12 cellular contexts compared by ENCODE assay signal in genomic region chr3:11724615-11725339, GRCh38.
DNase-seq lines count a peak whose midpoint lies in the region; ATAC-seq, FAIRE-seq and TF ChIP-seq lines count a peak whose summit lies in the region.
"Had no signal": no experiment of that assay in that cellular context is flagged by ENCODE, and none has a peak within 500 bp of the region (broad histone marks: within the 10 kb centered on the region; RNA-seq: fewer than 3 reads in every experiment).

No MANE protein-coding gene starts in this region.

- TF ChIP-seq CTCF in GM12875 (IDR thresholded peaks at IDR 0.05; ENCODE audit: borderline replicate concordance, insufficient read depth, low read depth, low read length) = no peak

- peaks cover 21% of the 10 kb centered on the region for H3K4me1 Mint-ChIP-seq in activated CD4-positive, alpha-beta memory T cell treated with anti-CD3 and anti-CD28 coated beads, Interleukin-2, amount 10 ng/mL, durations not matched to agents 7 days and 5 days

- peaks cover 16% of the 10 kb centered on the region for H3K27me3 Mint-ChIP-seq in activated CD4-positive, alpha-beta memory T cell treated with anti-CD3 and anti-CD28 coated beads, Interleukin-2, amount 10 ng/mL, durations not matched to agents 7 days and 5 days

- no peaks in the 10 kb centered on the region for H3K36me3 Mint-ChIP-seq in activated CD4-positive, alpha-beta memory T cell treated with anti-CD3 and anti-CD28 coated beads, Interleukin-2, amount 10 ng/mL, durations not matched to agents 7 days and 5 days (ENCODE audit: low read depth)

- H3K9me3 Mint-ChIP-seq in activated CD4-positive, alpha-beta memory T cell treated with anti-CD3 and anti-CD28 coated beads, Interleukin-2, amount 10 ng/mL, durations not matched to agents 7 days and 5 days = no peaks in the 10 kb centered on the region

- peak; percentile 29 for DNase-seq in activated CD4-positive, alpha-beta memory T cell treated with anti-CD3 and anti-CD28 coated beads, Interleukin-2, amount 10 ng/mL, durations not matched to agents 7 days and 5 days
- no peak for DNase-seq in HTR-8/SVneo (ENCODE audit: insufficient read length, low spot score)
- DNase-seq in NCI-H1930 (lab: John Stamatoyannopoulos, UW) = no peak
- no peak for DNase-seq in erythroblast (lab: John Stamatoyannopoulos, UW)
- no peak for DNase-seq in activated CD8-positive, alpha-beta memory T cell treated with anti-CD3 and anti-CD28 coated beads, Interleukin-2, amount 50 U/mL, for 48 hours
- DNase-seq: DMS79 treated with DMSO at 0.1 percent for 48 hours; NCI-H1105 treated with DMSO at 0.1 percent for 48 hours; stimulated activated CD4-positive, alpha-beta T cell treated with anti-CD3 and anti-CD28 coated beads, Interleukin-4, amount 100 ng/mL, for 1 hour had no signal

- peak overlapping the region; percentile 64 for H3K27ac Mint-ChIP-seq in activated CD4-positive, alpha-beta memory T cell treated with anti-CD3 and anti-CD28 coated beads, Interleukin-2, amount 10 ng/mL, durations not matched to agents 7 days and 5 days

- peak overlapping the region; percentile 45 for H3K4me3 ChIP-seq in GM12875 (ENCODE audit: low read depth, low read length)
- H3K4me3 ChIP-seq: hepatocyte had no signal

- no peak for FAIRE-seq in HTR-8/SVneo (lab: Jason Lieb, UNC)

- CTCF ChIA-PET in activated CD4-positive, alpha-beta memory T cell treated with anti-CD3 and anti-CD28 coated beads, Interleukin-2, amount 10 ng/mL, durations not matched to agents 7 days and 5 days (lab: Charles Lee) = no interaction called here

- TF ChIP-seq POLR2A in erythroblast (IDR thresholded peaks at IDR 0.05; ENCODE audit: low read length) = no peak

- POLR2A ChIA-PET in activated CD4-positive, alpha-beta memory T cell treated with anti-CD3 and anti-CD28 coated beads, Interleukin-2, amount 10 ng/mL, durations not matched to agents 7 days and 5 days (lab: Charles Lee) = no interaction called here

- H3K4me3 Mint-ChIP-seq in activated CD4-positive, alpha-beta memory T cell treated with anti-CD3 and anti-CD28 coated beads, Interleukin-2, amount 10 ng/mL, durations not matched to agents 7 days and 5 days = peak overlapping the region; percentile 75

- peak; percentile 52 for ATAC-seq in GM19328 (IDR thresholded peaks at IDR 0.05; ENCODE audit: unreplicated experiment)
- peak; percentile 65 for ATAC-seq in HG03066 (IDR thresholded peaks at IDR 0.05; ENCODE audit: low read depth, unreplicated experiment)
